In genomic region chr2:219823566-219823965, GRCh38 we compare ENCODE assay signal across 4 cellular contexts.
"Had no signal": no experiment of that assay in that cellular context is flagged by ENCODE, and none has a peak within 500 bp of the region (broad histone marks: within the 10 kb centered on the region; RNA-seq: fewer than 3 reads in every experiment).

No MANE protein-coding gene starts in this region.

- ATAC-seq: GM23338 had no signal

- H2AFZ ChIP-seq: GM23338 had no signal

- DNase-seq: H9, HCEC 1CT, KBM-7 had no signal

- H3K4me2 ChIP-seq: GM23338 had no signal

- H3K4me3 ChIP-seq: GM23338 had no signal
